Comparison of ENCODE assay signal across 1 cellular context in genomic region chr7:19119372-19119771, GRCh38.
TF ChIP-seq lines count a peak whose summit lies in the region.

No MANE protein-coding gene starts in this region.

TF ChIP-seq in IMR-90, 13 proteins besides CTCF, POLR2A, EP300 and RAD21:
- no peak for TF ChIP-seq MAZ (IDR thresholded peaks at IDR 0.05; ENCODE audit: borderline replicate concordance, low read depth, low read length)
- no peak for TF ChIP-seq CEBPB (IDR thresholded peaks at IDR 0.05; ENCODE audit: low read depth, low read length)
- no peak for TF ChIP-seq CHD1 (IDR thresholded peaks at IDR 0.05; ENCODE audit: low read depth, low read length)
- TF ChIP-seq ELK1 (IDR thresholded peaks at IDR 0.05; ENCODE audit: borderline replicate concordance, low read depth, low read length) = no peak
- no peak for TF ChIP-seq MAFK (IDR thresholded peaks at IDR 0.05; ENCODE audit: low read depth, low read length)
- TF ChIP-seq MXI1 (IDR thresholded peaks at IDR 0.05; ENCODE audit: borderline replicate concordance, low read depth, low read length) = no peak
